In genomic region chr21:32581732-32582131, GRCh38 we compare ENCODE assay signal across 23 cellular contexts. TPM values are rescaled to one million over a fixed set of nuclear protein-coding genes. Genes with fewer than 3 reads are reported as not detected.
"Had no signal": no experiment of that assay in that cellular context is flagged by ENCODE, and none has a peak within 500 bp of the region (broad histone marks: within the 10 kb centered on the region; RNA-seq: fewer than 3 reads in every experiment).

No MANE protein-coding gene starts in this region.

- H3K4me3 Mint-ChIP-seq: dendritic cell treated with granulocyte-macrophage colony-stimulating factor and Interleukin-4, amounts not matched to agents 40 ng/mL and 50 ng/mL, for 4 days; effector memory CD8-positive, alpha-beta T cell; mesothelial cell of epicardium; naive B cell had no signal

- H3K27ac Mint-ChIP-seq: dendritic cell treated with granulocyte-macrophage colony-stimulating factor and Interleukin-4, amounts not matched to agents 40 ng/mL and 50 ng/mL, for 4 days; effector memory CD8-positive, alpha-beta T cell; mesothelial cell of epicardium; naive B cell had no signal

- H3K4me1 Mint-ChIP-seq: naive B cell had no signal

- H3K27ac ChIP-seq: esophagus muscularis mucosa, gastrocnemius medialis, heart right ventricle, left lung, lower lobe of right lung had no signal

- H3K9me3 Mint-ChIP-seq: dendritic cell treated with granulocyte-macrophage colony-stimulating factor and Interleukin-4, amounts not matched to agents 40 ng/mL and 50 ng/mL, for 4 days; effector memory CD8-positive, alpha-beta T cell; mesothelial cell of epicardium; naive B cell had no signal

- H3K36me3 Mint-ChIP-seq: mesothelial cell of epicardium had no signal

- ATAC-seq: effector memory CD8-positive, alpha-beta T cell; gastrocnemius medialis; heart right ventricle; left colon; left lung; left ventricle myocardium superior; lower lobe of right lung; mucosa of descending colon had no signal

- H3K27me3 Mint-ChIP-seq: dendritic cell treated with granulocyte-macrophage colony-stimulating factor and Interleukin-4, amounts not matched to agents 40 ng/mL and 50 ng/mL, for 4 days had no signal

- DNase-seq: cortex of kidney; effector CD8-positive, alpha-beta T cell; effector memory CD8-positive, alpha-beta T cell; foreskin fibroblast; foreskin melanocyte; gastrocnemius medialis; glutamatergic neuron; head of caudate nucleus; heart right ventricle; hippocampal formation; kidney; kidney glomerular epithelial cell; left colon; left lung; left ventricle myocardium superior; lower lobe of right lung; mesenchymal stem cell; mucosa of descending colon; naive B cell had no signal

- H3K4me3 ChIP-seq: esophagus muscularis mucosa, gastrocnemius medialis, heart right ventricle, left lung, lower lobe of right lung, mucosa of descending colon had no signal

RNA-seq across cellular contexts. Expression of gene TCP10L, which starts 3.6 kb away (rescaled TPM):
- total RNA-seq: endothelial cell of umbilical vein, left colon had no signal
